11 cellular contexts compared by ENCODE assay signal in genomic region chr5:145855842-145856267, GRCh38. TPM values are rescaled to one million over a fixed set of nuclear protein-coding genes. Genes with fewer than 3 reads are reported as not detected.
DNase-seq lines count a peak whose midpoint lies in the region; ATAC-seq and TF ChIP-seq lines count a peak whose summit lies in the region.
"Had no signal": no experiment of that assay in that cellular context is flagged by ENCODE, and none has a peak within 500 bp of the region (broad histone marks: within the 10 kb centered on the region; RNA-seq: fewer than 3 reads in every experiment).

No MANE protein-coding gene starts in this region.

- H3K36me3 ChIP-seq in Caco-2 (ENCODE audit: control insufficient read depth, insufficient read depth, low read length), result no peaks in the 10 kb centered on the region
- H3K36me3 ChIP-seq in heart left ventricle, result no peaks in the 10 kb centered on the region
- no peaks in the 10 kb centered on the region for H3K36me3 ChIP-seq in ovary

- ATAC-seq in heart left ventricle, result peak; percentile 20 to 46 (median 38)
- ATAC-seq in HG03095 (IDR thresholded peaks at IDR 0.05; ENCODE audit: unreplicated experiment), result no peak

- intact Hi-C loops in Caco-2 (cut with micrococcal nuclease; ENCODE audit: unreplicated experiment), result no loop called here
- intact Hi-C loops in heart left ventricle (cut with DNase I), result loop anchor here in 1 of 10 donors (10.0 kb wide), 1 partner anchor 189 kb away; no protein-coding TSS in a partner anchor
- intact Hi-C loops in ovary (cut with DNase I), result no loop called here

- no TSS peak for BruUV-seq in Caco-2 (replicated peaks; lab: Mats Ljungman, UMichigan)

- no peaks in the 10 kb centered on the region for H3K36me3 Mint-ChIP-seq in Caco-2 (ENCODE audit: insufficient read depth, unreplicated experiment)
- H3K36me3 Mint-ChIP-seq: natural killer cell had no signal

- CTCF ChIA-PET in Caco-2 (lab: Charles Lee), result interaction anchor here (0.7 kb wide), 1 partner anchor 21 kb away, joined by 3 read pairs; the partner anchor contains the start of gene PRELID2

- H3K4me1 Mint-ChIP-seq in Caco-2 (ENCODE audit: low read depth, unreplicated experiment), result peaks cover 43% of the 10 kb centered on the region

- H3K27me3 Mint-ChIP-seq in Caco-2 (ENCODE audit: insufficient read depth, unreplicated experiment), result no peaks in the 10 kb centered on the region

- H3K4me3 Mint-ChIP-seq in Caco-2 (ENCODE audit: unreplicated experiment), result peak overlapping the region; percentile 57

- POLR2A ChIA-PET in Caco-2 (lab: Charles Lee), result no interaction called here

- no peaks in the 10 kb centered on the region for H3K9me3 Mint-ChIP-seq in Caco-2 (ENCODE audit: unreplicated experiment)
- H3K9me3 Mint-ChIP-seq: natural killer cell had no signal

- H3K4me3 ChIP-seq in Caco-2 (ENCODE audit: low read depth, low read length) (no peak overlapping the region), heart left ventricle (peak overlapping the region in 11 of 12 donors; percentile 1 to 57 (median 47)), ovary (peak overlapping the region; percentile 46)

- WGBS in heart left ventricle, 4 donors, result 53 to 66% (median 57%) methylated on average over 4 of the region's 4 CpGs
- 50 to 54% (median 52%) methylated on average over 4 of the region's 4 CpGs for WGBS in ovary, 3 donors

- no peak for TF ChIP-seq POLR2A in heart left ventricle (IDR thresholded peaks at IDR 0.05)
- no peak for TF ChIP-seq POLR2A in ovary (IDR thresholded peaks at IDR 0.05)

- DNase-seq in Caco-2 (no peak), SHP77 (lab: John Stamatoyannopoulos, UW) (peak; percentile 59 to 74), heart left ventricle (no peak), ovary (no peak), GM13977 (ENCODE audit: low spot score) (no peak)
- no peak for DNase-seq in stimulated activated CD8-positive, alpha-beta memory T cell treated with anti-CD3 and anti-CD28 coated beads, Interleukin-4, amount 100 ng/mL, for 48 hours
- no peak for DNase-seq in activated naive CD4-positive, alpha-beta T cell treated with anti-CD3 and anti-CD28 coated beads, Interleukin-2, amount 50 U/mL, for 16 hours
- DNase-seq: effector CD8-positive, alpha-beta T cell; natural killer cell; SK-N-SH had no signal

- no peak for TF ChIP-seq EP300 in ovary (IDR thresholded peaks at IDR 0.05)

- H3K27ac ChIP-seq in heart left ventricle (peak overlapping the region in 6 of 12 donors; percentile 2 to 54 (median 41)), ovary (peak overlapping the region in 1 of 2 donors; percentile 67)

- H3K27me3 ChIP-seq in Caco-2 (replicated peaks; ENCODE audit: control insufficient read depth, insufficient read depth, low read length), result no peaks in the 10 kb centered on the region
- H3K27me3 ChIP-seq in heart left ventricle, result no peaks in the 10 kb centered on the region
- H3K27me3 ChIP-seq in ovary, result no peaks in the 10 kb centered on the region

- in situ Hi-C loops in GM13977 (cut with MboI; ENCODE audit: low pct_unique_long_range_greater_than_20kb, low sequenced_read_pairs, unreplicated experiment), result no loop called here

- H3K4me1 ChIP-seq in Caco-2 (peaks cover 39% of the 10 kb centered on the region), heart left ventricle (peaks cover 0 to 15% (median 7%) of the 10 kb centered on the region in 12 donors), ovary (ENCODE audit: insufficient read depth) (peaks cover 3% of the 10 kb centered on the region)

- H3K9me3 ChIP-seq in Caco-2 (no peaks in the 10 kb centered on the region), heart left ventricle (no peaks in the 10 kb centered on the region), ovary (no peaks in the 10 kb centered on the region)
- H3K9me3 ChIP-seq: SK-N-SH had no signal

- H3K27ac Mint-ChIP-seq in Caco-2 (ENCODE audit: unreplicated experiment), result peak overlapping the region; percentile 56
- H3K27ac Mint-ChIP-seq: natural killer cell had no signal

- TF ChIP-seq CTCF in Caco-2 (IDR thresholded peaks at IDR 0.05; ENCODE audit: insufficient read depth in 1 of 2, low read depth in 1 of 2, low read length in 1 of 2, severe bottlenecking in 1 of 2, unreplicated experiment in 1 of 2) (no peak), heart left ventricle (IDR thresholded peaks at IDR 0.05) (no peak), ovary (IDR thresholded peaks at IDR 0.05) (no peak), GM13977 (IDR thresholded peaks at IDR 0.05; ENCODE audit: extremely low read depth, insufficient read depth, missing control alignments) (no peak)

RNA-seq across cellular contexts. Expression of gene GRXCR2, which starts 17.0 kb away (rescaled TPM):
- 0.16 TPM in 1 of 2 replicates, not detected in the other for total RNA-seq in Caco-2 (2022)
- total RNA-seq in heart left ventricle, result 1 to 10 TPM in 3 of 9 donors, under 1 TPM in 4, not detected in 2; 0.28 to 5.7 (median 0.79) TPM
- polyA plus RNA-seq in heart left ventricle, result under 1 TPM in 1 of 2 donors, not detected in 1; 0.80 TPM
- not detected for total RNA-seq in ovary
- not detected for polyA plus RNA-seq in ovary
- total RNA-seq: natural killer cell had no signal
- polyA plus RNA-seq: SK-N-SH had no signal

RNA-seq across cellular contexts. Expression of gene PRELID2, which starts 20.7 kb away (rescaled TPM):
- 26.0 and 28.7 TPM in 2 replicates for total RNA-seq in Caco-2 (2022)
- total RNA-seq in heart left ventricle, result 10 to 100 TPM in 5 of 9 donors, 1 to 10 TPM in 4; 6.5 to 26.7 (median 10.6) TPM
- polyA plus RNA-seq in heart left ventricle, result 1 to 10 TPM; 1.2 to 1.7 TPM
- total RNA-seq in ovary, result 10 to 100 TPM; 14.5 to 49.7 (median 29.2) TPM
- 1 to 10 TPM; 5.4 to 5.5 TPM for polyA plus RNA-seq in ovary

Comparison
In these comparisons a context has a peak if more than half of its experiments do, and no peak if none do; other contexts are left out.
1. DNase-seq: peak in SHP77 (2 of 2); none in Caco-2 (0 of 2), heart left ventricle (0 of 5), ovary (0 of 5), stimulated activated CD8-positive, alpha-beta memory T cell treated with anti-CD3 and anti-CD28 coated beads, Interleukin-4, amount 100 ng/mL, for 48 hours (single experiment), GM13977 (single experiment) and activated naive CD4-positive, alpha-beta T cell treated with anti-CD3 and anti-CD28 coated beads, Interleukin-2, amount 50 U/mL, for 16 hours (single experiment).